Comparison of ENCODE assay signal across 16 cellular contexts in genomic region chr14:90387201-90387600, GRCh38.
"Had no signal": no experiment of that assay in that cellular context is flagged by ENCODE, and none has a peak within 500 bp of the region (broad histone marks: within the 10 kb centered on the region; RNA-seq: fewer than 3 reads in every experiment).

No MANE protein-coding gene starts in this region.

- H3K27ac Mint-ChIP-seq: activated T-helper 2 cell treated with anti-CD3 and anti-CD28 coated beads, Interferon-gamma antibody, Interleukin-2, Interleukin-4, amounts not matched to agents 10 μg/mL and 5 μg/mL and 100 μg/mL, durations not matched to agents 14 hours and 24 hours and 36 hours; WTC11 had no signal

- H3K36me3 Mint-ChIP-seq: natural killer cell, WTC11 had no signal

- ATAC-seq: lower lobe of right lung; natural killer cell; stimulated activated naive CD8-positive, alpha-beta T cell treated with anti-CD3 and anti-CD28 coated beads, Interleukin-15, Interleukin-2, amounts not matched to agents 100 U/mL and 50 U/mL, for 24 hours; WTC11 had no signal

- H3K4me3 Mint-ChIP-seq: natural killer cell, WTC11 had no signal

- H3K36me3 ChIP-seq: esophagus squamous epithelium, lower lobe of right lung, prostate gland, sigmoid colon, vagina had no signal

- H3K4me3 ChIP-seq: esophagus squamous epithelium, lower lobe of right lung, prostate gland, sigmoid colon, vagina had no signal

- DNase-seq: activated CD4-positive, alpha-beta T cell treated with anti-CD3 and anti-CD28 coated beads for 48 hours; activated CD8-positive, alpha-beta memory T cell treated with anti-CD3 and anti-CD28 coated beads for 24 hours; activated naive CD4-positive, alpha-beta T cell treated with anti-CD3 and anti-CD28 coated beads, Interleukin-2, amount 50 U/mL, for 16 hours; cerebellar nuclear complex; esophagus squamous epithelium; lower lobe of right lung; natural killer cell; sigmoid colon; SK-N-SH; stimulated activated CD4-positive, alpha-beta T cell treated with anti-CD3 and anti-CD28 coated beads, Interleukin-2, amount 100 ng/mL, for 48 hours; stimulated activated CD8-positive, alpha-beta memory T cell treated with anti-CD3 and anti-CD28 coated beads, Interleukin-4, amount 100 ng/mL, for 48 hours; stimulated activated naive CD8-positive, alpha-beta T cell treated with anti-CD3 and anti-CD28 coated beads, Interleukin-15, Interleukin-2, amounts not matched to agents 100 U/mL and 50 U/mL, for 24 hours had no signal

- H3K9me3 Mint-ChIP-seq: activated T-helper 2 cell treated with anti-CD3 and anti-CD28 coated beads, Interferon-gamma antibody, Interleukin-2, Interleukin-4, amounts not matched to agents 10 μg/mL and 5 μg/mL and 100 μg/mL, durations not matched to agents 14 hours and 24 hours and 36 hours; natural killer cell; WTC11 had no signal

- H3K9me3 ChIP-seq: esophagus squamous epithelium, lower lobe of right lung, prostate gland, sigmoid colon, SK-N-SH, vagina had no signal

- H3K27me3 ChIP-seq: esophagus squamous epithelium, sigmoid colon, vagina had no signal

- H3K27ac ChIP-seq: esophagus squamous epithelium, lower lobe of right lung, prostate gland, vagina had no signal

- H3K9ac ChIP-seq: SK-N-SH had no signal
